8 cellular contexts compared by ENCODE assay signal in the genomic region with DNA sequence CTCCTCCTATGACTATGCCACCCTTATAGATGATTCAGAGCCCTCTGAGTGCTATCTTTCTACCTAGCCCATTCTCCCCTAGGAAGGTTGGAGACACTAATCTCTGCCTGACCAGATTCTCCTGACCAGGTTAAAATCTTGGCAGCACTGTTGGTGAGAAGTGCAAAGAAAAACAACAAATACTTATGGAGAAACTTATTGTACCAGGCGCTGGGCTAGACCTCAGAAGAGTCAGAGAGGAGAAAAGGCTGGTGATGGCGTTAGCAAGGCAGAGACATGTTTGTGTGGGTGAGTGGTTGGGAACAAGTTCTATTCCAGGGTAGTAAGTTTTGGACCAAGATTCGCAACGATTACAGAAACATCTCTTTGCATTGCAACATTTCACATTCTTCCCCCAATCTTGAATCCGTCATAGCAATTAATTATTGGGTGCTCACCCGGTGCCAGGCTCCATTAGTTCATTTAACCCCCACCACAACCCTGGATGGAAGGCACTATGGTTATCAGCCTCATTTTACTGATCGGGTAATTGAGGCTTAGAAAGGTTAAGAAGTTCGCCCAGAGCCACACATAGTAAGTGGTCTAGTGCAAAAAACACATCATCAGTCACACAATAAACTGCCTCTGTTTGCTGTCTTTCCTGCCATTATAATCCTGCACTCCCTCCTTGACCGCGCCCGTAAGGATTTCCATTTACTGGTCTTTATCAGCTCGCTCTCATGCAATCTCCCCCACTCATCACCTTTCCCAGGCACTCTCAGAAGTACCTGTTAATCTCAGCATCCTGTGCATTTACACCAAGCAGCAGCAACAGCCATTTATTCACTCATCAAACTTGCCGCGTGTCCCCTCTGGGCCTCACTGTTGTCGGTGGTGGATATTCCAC. TPM values are rescaled to one million over a fixed set of nuclear protein-coding genes. Genes with fewer than 3 reads are reported as not detected.
A peak's percentile ranks its signal among the peaks of the same experiment; 100 is the strongest.
DNase-seq lines count a peak whose midpoint lies in the region; ATAC-seq and TF ChIP-seq lines count a peak whose summit lies in the region.

No MANE protein-coding gene starts in this region.

- no peaks in the 10 kb centered on the region for H3K27me3 ChIP-seq in right atrium auricular region
- no peaks in the 10 kb centered on the region for H3K27me3 ChIP-seq in adipocyte (replicated peaks; ENCODE audit: control insufficient read depth, insufficient read depth, low read length)
- no peaks in the 10 kb centered on the region for H3K27me3 ChIP-seq in mucosa of stomach (ENCODE audit: control insufficient read depth, insufficient read depth, low read length)
- H3K27me3 ChIP-seq in upper lobe of right lung, result no peaks in the 10 kb centered on the region

- ATAC-seq in upper lobe of right lung, result no peak

- peaks cover 0 to 32% of the 10 kb centered on the region in 2 donors for H3K4me1 ChIP-seq in right atrium auricular region
- H3K4me1 ChIP-seq in adipocyte (ENCODE audit: control insufficient read depth, insufficient read depth, low read length), result peaks cover 49% of the 10 kb centered on the region
- H3K4me1 ChIP-seq in mucosa of stomach (ENCODE audit: control insufficient read depth, insufficient read depth, low read length), result peaks cover 30% of the 10 kb centered on the region
- H3K4me1 ChIP-seq in upper lobe of right lung, result peaks cover 29% of the 10 kb centered on the region

- no peak for TF ChIP-seq CTCF in right atrium auricular region (IDR thresholded peaks at IDR 0.05)
- no peak for TF ChIP-seq CTCF in upper lobe of right lung (IDR thresholded peaks at IDR 0.05)

- DNase-seq in right atrium auricular region (ENCODE audit: low spot score), result no peak
- DNase-seq in cardiac septum (ENCODE audit: low spot score), result no peak
- no peak for DNase-seq in adipocyte (ENCODE audit: low read depth)
- DNase-seq in upper lobe of right lung, result no peak
- DNase-seq in DMS 273 treated with DMSO at 0.1 percent for 48 hours (lab: John Stamatoyannopoulos, UW), result no peak
- DNase-seq in G401 (ENCODE audit: low spot score), result no peak
- DNase-seq in COLO829 (ENCODE audit: low spot score), result no peak

- no peak overlapping the region for H3K4me3 ChIP-seq in right atrium auricular region
- peak overlapping the region; percentile 95 for H3K4me3 ChIP-seq in adipocyte (ENCODE audit: low read length)
- no peak overlapping the region for H3K4me3 ChIP-seq in mucosa of stomach (ENCODE audit: low read length)
- peak overlapping the region; percentile 81 for H3K4me3 ChIP-seq in upper lobe of right lung

- intact Hi-C loops in cardiac septum (cut with DNase I) (no loop called here), upper lobe of right lung (cut with DNase I) (no loop called here)

- no peaks in the 10 kb centered on the region for H3K9me3 ChIP-seq in right atrium auricular region
- no peaks in the 10 kb centered on the region for H3K9me3 ChIP-seq in adipocyte (ENCODE audit: control insufficient read depth, low read length)
- H3K9me3 ChIP-seq in mucosa of stomach (ENCODE audit: control insufficient read depth, low read length), result no peaks in the 10 kb centered on the region
- H3K9me3 ChIP-seq in upper lobe of right lung, result no peaks in the 10 kb centered on the region

- in situ Hi-C loops in G401 (cut with HindIII; ENCODE audit: low sequenced_read_pairs), result no loop called here

- H3K36me3 ChIP-seq in right atrium auricular region (no peaks in the 10 kb centered on the region), adipocyte (ENCODE audit: control insufficient read depth, insufficient read depth, low read length, severe bottlenecking) (peaks cover 10% of the 10 kb centered on the region), mucosa of stomach (ENCODE audit: control insufficient read depth, insufficient read depth, low read length) (no peaks in the 10 kb centered on the region), upper lobe of right lung (no peaks in the 10 kb centered on the region)

- H3K9ac ChIP-seq in adipocyte (ENCODE audit: low read length), result peak overlapping the region; percentile 94
- peak overlapping the region; percentile 91 for H3K9ac ChIP-seq in mucosa of stomach (ENCODE audit: low read length)

- peak overlapping the region; percentile 89 to 91 for H3K27ac ChIP-seq in right atrium auricular region
- peak overlapping the region; percentile 92 for H3K27ac ChIP-seq in upper lobe of right lung

RNA-seq across cellular contexts. Expression of a gene that starts 0.7 kb away (rescaled TPM):
- total RNA-seq in right atrium auricular region (100 to 1,000 TPM; 191 to 361 TPM), cardiac septum (101 TPM), upper lobe of right lung (359 TPM)
- 235 and 245 TPM in 2 replicates for total RNA-seq in G401 (2014; rRNA removed; shearing (Covaris generic))

Comparison
In these comparisons a context has a peak if more than half of its experiments do, and no peak if none do; other contexts are left out.
1. H3K4me3 ChIP-seq: peak in adipocyte (single experiment) and upper lobe of right lung (single experiment); none in right atrium auricular region (0 of 2) and mucosa of stomach (single experiment).